Comparison of ENCODE assay signal across 8 cellular contexts in the genomic region with DNA sequence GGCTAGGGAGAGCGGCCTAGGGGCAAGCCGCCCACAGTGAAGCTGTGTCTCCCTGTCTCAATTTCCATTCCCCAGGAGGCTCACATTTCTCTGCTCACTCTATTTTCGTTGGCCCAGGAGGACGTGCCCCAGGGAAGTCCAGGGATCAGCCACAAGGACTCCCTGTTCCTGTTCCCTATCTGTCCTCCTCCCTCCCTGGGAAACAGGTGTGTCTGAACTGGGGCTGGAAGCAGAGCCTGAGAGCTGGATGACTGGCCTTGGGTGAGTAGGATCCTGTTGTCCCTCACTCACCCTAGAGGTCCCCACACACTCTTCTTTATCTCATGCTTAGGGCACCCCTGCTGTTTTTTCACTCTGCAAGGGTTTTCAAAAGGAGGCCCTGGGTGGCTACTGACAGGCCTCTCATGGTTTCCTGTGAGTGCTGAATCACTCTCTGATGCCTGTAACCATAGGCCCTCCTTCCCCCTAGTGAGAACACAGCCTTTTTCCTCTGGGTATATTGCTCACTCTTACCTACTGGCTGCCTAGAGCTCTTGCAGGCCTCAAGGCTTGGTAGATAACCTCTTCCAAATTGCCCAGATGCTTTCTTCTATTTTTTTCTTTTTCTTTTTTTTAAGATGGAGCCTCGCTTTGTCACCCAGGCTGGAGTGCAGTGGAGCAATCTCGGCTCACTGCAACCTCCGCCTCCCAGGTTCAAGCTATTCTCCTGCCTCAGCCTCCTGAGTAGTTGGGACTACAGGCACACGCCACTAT. TPM values are rescaled to one million over a fixed set of nuclear protein-coding genes. Genes with fewer than 3 reads are reported as not detected.
DNase-seq lines count a peak whose midpoint lies in the region; FAIRE-seq and TF ChIP-seq lines count a peak whose summit lies in the region.

No MANE protein-coding gene starts in this region.

- peaks cover 17% of the 10 kb centered on the region for H3K79me2 ChIP-seq in MM.1S (ENCODE audit: low read length)

- intact Hi-C loops in activated T-helper 2 cell treated with anti-CD3 and anti-CD28 coated beads, Interferon-gamma antibody, Interleukin-2, Interleukin-4, amounts not matched to agents 10 μg/mL and 5 μg/mL and 100 μg/mL, durations not matched to agents 14 hours and 24 hours and 36 hours (cut with micrococcal nuclease): loop anchor here (1.0 kb wide), 2 partner anchors 19 kb away; a partner anchor contains a TSS

- peak overlapping the region; percentile 40 for H3K4me3 Mint-ChIP-seq in activated T-helper 2 cell treated with anti-CD3 and anti-CD28 coated beads, Interferon-gamma antibody, Interleukin-2, Interleukin-4, amounts not matched to agents 10 μg/mL and 5 μg/mL and 100 μg/mL, durations not matched to agents 14 hours and 24 hours and 36 hours (ENCODE audit: low read depth)
- no peak overlapping the region for H3K4me3 Mint-ChIP-seq in glutamatergic neuron (ENCODE audit: unreplicated experiment)

- DNase-seq in AG09309 (ENCODE audit: low read depth) (peak; percentile 52), MM.1S (no peak), kidney tubule cell (ENCODE audit: low spot score) (peak; percentile 65), Ammon's horn (ENCODE audit: low spot score) (no peak), AG20443 (ENCODE audit: low spot score) (no peak), GM12891 (ENCODE audit: insufficient read length, low spot score) (no peak), glutamatergic neuron (no peak)
- peak; percentile 46 for DNase-seq in activated T-helper 2 cell treated with anti-CD3 and anti-CD28 coated beads, Interferon-gamma antibody, Interleukin-2, Interleukin-4, amounts not matched to agents 10 μg/mL and 5 μg/mL and 100 μg/mL, durations not matched to agents 14 hours and 24 hours and 36 hours (ENCODE audit: low spot score)

- peak overlapping the region; percentile 96 for H3K27ac Mint-ChIP-seq in activated T-helper 2 cell treated with anti-CD3 and anti-CD28 coated beads, Interferon-gamma antibody, Interleukin-2, Interleukin-4, amounts not matched to agents 10 μg/mL and 5 μg/mL and 100 μg/mL, durations not matched to agents 14 hours and 24 hours and 36 hours
- no peak overlapping the region for H3K27ac Mint-ChIP-seq in glutamatergic neuron (ENCODE audit: unreplicated experiment)

- H3K4me1 Mint-ChIP-seq in activated T-helper 2 cell treated with anti-CD3 and anti-CD28 coated beads, Interferon-gamma antibody, Interleukin-2, Interleukin-4, amounts not matched to agents 10 μg/mL and 5 μg/mL and 100 μg/mL, durations not matched to agents 14 hours and 24 hours and 36 hours (ENCODE audit: low read depth): peaks cover 40% of the 10 kb centered on the region
- H3K4me1 Mint-ChIP-seq in glutamatergic neuron (ENCODE audit: low read depth, unreplicated experiment): peaks cover 11% of the 10 kb centered on the region

- no peak for TF ChIP-seq POLR2A in GM12891 (IDR thresholded peaks at IDR 0.05; ENCODE audit: low read depth, low read length)

- no peaks in the 10 kb centered on the region for H3K9me2 ChIP-seq in MM.1S (replicated peaks; ENCODE audit: insufficient read depth, low read length)

- no peak overlapping the region for H3K4me3 ChIP-seq in AG09309 (ENCODE audit: control insufficient read depth, low read depth, low read length)
- H3K4me3 ChIP-seq in MM.1S (ENCODE audit: low read length): no peak overlapping the region

- H3K36me3 Mint-ChIP-seq in activated T-helper 2 cell treated with anti-CD3 and anti-CD28 coated beads, Interferon-gamma antibody, Interleukin-2, Interleukin-4, amounts not matched to agents 10 μg/mL and 5 μg/mL and 100 μg/mL, durations not matched to agents 14 hours and 24 hours and 36 hours (ENCODE audit: low read depth): peaks cover 18% of the 10 kb centered on the region
- no peaks in the 10 kb centered on the region for H3K36me3 Mint-ChIP-seq in glutamatergic neuron (ENCODE audit: unreplicated experiment)

- no peaks in the 10 kb centered on the region for H3K27me3 Mint-ChIP-seq in activated T-helper 2 cell treated with anti-CD3 and anti-CD28 coated beads, Interferon-gamma antibody, Interleukin-2, Interleukin-4, amounts not matched to agents 10 μg/mL and 5 μg/mL and 100 μg/mL, durations not matched to agents 14 hours and 24 hours and 36 hours (ENCODE audit: low read depth)
- peaks cover 13% of the 10 kb centered on the region for H3K27me3 Mint-ChIP-seq in glutamatergic neuron (ENCODE audit: unreplicated experiment)

- H3K9ac ChIP-seq in MM.1S (ENCODE audit: low read length): no peak overlapping the region

- no peaks in the 10 kb centered on the region for H3K36me3 ChIP-seq in MM.1S (replicated peaks; ENCODE audit: insufficient read depth, low read length)

- no peak overlapping the region for H3K27ac ChIP-seq in MM.1S (ENCODE audit: low read length)

- H4K20me1 ChIP-seq in MM.1S (ENCODE audit: insufficient read depth, low read length): no peaks in the 10 kb centered on the region

- peak; percentile 8 for TF ChIP-seq CTCF in AG09309 (IDR thresholded peaks at IDR 0.05; ENCODE audit: control insufficient read depth, insufficient read depth, low read depth, low read length, missing control alignments)
- no peak for TF ChIP-seq CTCF in MM.1S (IDR thresholded peaks at IDR 0.05; ENCODE audit: low read length)
- TF ChIP-seq CTCF in glutamatergic neuron (IDR thresholded peaks at IDR 0.05; ENCODE audit: partially characterized antibody, unreplicated experiment): no peak

- 0 out of 2 replicates have a peak overlapping the region, but pooled peaks have one; percentile 6 for H2AFZ ChIP-seq in MM.1S (ENCODE audit: low read length)

- FAIRE-seq in GM12891 (lab: Jason Lieb, UNC): no peak

- H3F3A ChIP-seq in MM.1S (ENCODE audit: insufficient read depth, low read length): peaks cover 4% of the 10 kb centered on the region; the same call in 1 of the 2 replicates

- H3K9me3 Mint-ChIP-seq in activated T-helper 2 cell treated with anti-CD3 and anti-CD28 coated beads, Interferon-gamma antibody, Interleukin-2, Interleukin-4, amounts not matched to agents 10 μg/mL and 5 μg/mL and 100 μg/mL, durations not matched to agents 14 hours and 24 hours and 36 hours: no peaks in the 10 kb centered on the region
- H3K9me3 Mint-ChIP-seq in glutamatergic neuron (ENCODE audit: unreplicated experiment): peaks cover 2% of the 10 kb centered on the region

- H3K4me1 ChIP-seq in MM.1S (ENCODE audit: low read length): peaks cover 6% of the 10 kb centered on the region

- no peak overlapping the region for H3K4me2 ChIP-seq in MM.1S (ENCODE audit: low read depth, low read length)

- H3K9me3 ChIP-seq in MM.1S (replicated peaks; ENCODE audit: insufficient read depth, low read length): no peaks in the 10 kb centered on the region

- peaks cover 6% of the 10 kb centered on the region for H3K27me3 ChIP-seq in MM.1S (replicated peaks; ENCODE audit: insufficient read depth, low read length)

TF ChIP-seq in GM12891, 5 proteins besides CTCF, POLR2A, EP300 and RAD21:
- no peak for TF ChIP-seq PAX5 (IDR thresholded peaks at IDR 0.05; ENCODE audit: insufficient read depth, low read length, severe bottlenecking)
- no peak for TF ChIP-seq POLR2AphosphoS5 (IDR thresholded peaks at IDR 0.05; ENCODE audit: low read depth, low read length)
TF ChIP-seq in GM12891: peak in this region for 0.

RNA-seq across cellular contexts. Expression of a gene that starts 3.3 kb away (rescaled TPM):
- 78.8 and 79.0 TPM in 2 replicates for total RNA-seq in activated T-helper 2 cell treated with anti-CD3 and anti-CD28 coated beads, Interferon-gamma antibody, Interleukin-2, Interleukin-4, amounts not matched to agents 10 μg/mL and 5 μg/mL and 100 μg/mL, durations not matched to agents 14 hours and 24 hours and 36 hours
- 27.3 TPM for polyA plus RNA-seq in GM12891 (2012; ENCODE audit: low read depth, missing spikeins)
- 34.6 TPM for total RNA-seq in glutamatergic neuron (ENCODE audit: unreplicated experiment)

RNA-seq across cellular contexts. Expression of a gene that starts 4.0 kb away (rescaled TPM):
- total RNA-seq in activated T-helper 2 cell treated with anti-CD3 and anti-CD28 coated beads, Interferon-gamma antibody, Interleukin-2, Interleukin-4, amounts not matched to agents 10 μg/mL and 5 μg/mL and 100 μg/mL, durations not matched to agents 14 hours and 24 hours and 36 hours: 30.1 and 33.3 TPM in 2 replicates
- polyA plus RNA-seq in GM12891 (2012; ENCODE audit: low read depth, missing spikeins): 13.2 TPM
- total RNA-seq in glutamatergic neuron (ENCODE audit: unreplicated experiment): 20.0 TPM

RNA-seq across cellular contexts. Expression of a gene that starts 19.4 kb away (rescaled TPM):
- 105 and 112 TPM in 2 replicates for total RNA-seq in activated T-helper 2 cell treated with anti-CD3 and anti-CD28 coated beads, Interferon-gamma antibody, Interleukin-2, Interleukin-4, amounts not matched to agents 10 μg/mL and 5 μg/mL and 100 μg/mL, durations not matched to agents 14 hours and 24 hours and 36 hours
- polyA plus RNA-seq in GM12891 (2012; ENCODE audit: low read depth, missing spikeins): 58.8 TPM
- total RNA-seq in glutamatergic neuron (ENCODE audit: unreplicated experiment): 73.0 TPM

RNA-seq across cellular contexts. Expression of a gene that starts 37.3 kb away (rescaled TPM):
- total RNA-seq in activated T-helper 2 cell treated with anti-CD3 and anti-CD28 coated beads, Interferon-gamma antibody, Interleukin-2, Interleukin-4, amounts not matched to agents 10 μg/mL and 5 μg/mL and 100 μg/mL, durations not matched to agents 14 hours and 24 hours and 36 hours: 0.32 and 0.48 TPM in 2 replicates
- 0.05 TPM for polyA plus RNA-seq in GM12891 (2012; ENCODE audit: low read depth, missing spikeins)
- 9.3 TPM for total RNA-seq in glutamatergic neuron (ENCODE audit: unreplicated experiment)

Comparison
In these comparisons a context has a peak if more than half of its experiments do, and no peak if none do; other contexts are left out.
1. DNase-seq: peak in AG09309 (single experiment), activated T-helper 2 cell treated with anti-CD3 and anti-CD28 coated beads, Interferon-gamma antibody, Interleukin-2, Interleukin-4, amounts not matched to agents 10 μg/mL and 5 μg/mL and 100 μg/mL, durations not matched to agents 14 hours and 24 hours and 36 hours (single experiment) and kidney tubule cell (single experiment); none in MM.1S (single experiment), Ammon's horn (single experiment), AG20443 (single experiment), GM12891 (single experiment) and glutamatergic neuron (single experiment).